23 cellular contexts compared by ENCODE assay signal in genomic region chr5:103389846-103390245, GRCh38.
DNase-seq lines count a peak whose midpoint lies in the region; FAIRE-seq and TF ChIP-seq lines count a peak whose summit lies in the region.
"Had no signal": no experiment of that assay in that cellular context is flagged by ENCODE, and none has a peak within 500 bp of the region (broad histone marks: within the 10 kb centered on the region; RNA-seq: fewer than 3 reads in every experiment).

No MANE protein-coding gene starts in this region.

- intact Hi-C loops in dorsolateral prefrontal cortex (cut with DNase I): loop anchor here in 1 of 2 donors (10.0 kb wide), 1 partner anchor 85 kb away; no protein-coding TSS in a partner anchor

- no peak overlapping the region for H3K56ac ChIP-seq in mesendoderm (ENCODE audit: low read length)

- no peaks in the 10 kb centered on the region for H3K79me1 ChIP-seq in mesendoderm (ENCODE audit: low read length)

- H3K36me3 ChIP-seq in mesendoderm (ENCODE audit: control insufficient read depth, insufficient read depth, low read length): no peaks in the 10 kb centered on the region
- H3K36me3 ChIP-seq: left lung, tibial nerve had no signal

- H3K27ac Mint-ChIP-seq in type B pancreatic cell: peak overlapping the region; percentile 38
- H3K27ac Mint-ChIP-seq: activated CD4-positive, alpha-beta T cell treated with anti-CD3 and anti-CD28 coated beads, Interleukin-2, amount 10 ng/mL, durations not matched to agents 24 days and 14 days; activated CD8-positive, alpha-beta memory T cell treated with anti-CD3 and anti-CD28 coated beads, Interleukin-2, amount 10 ng/mL, durations not matched to agents 7 days and 5 days; activated naive CD4-positive, alpha-beta T cell treated with anti-CD3 and anti-CD28 coated beads, Interleukin-2, amount 10 ng/mL, durations not matched to agents 7 days and 5 days; CD4-positive, alpha-beta T cell; natural killer cell treated with Interleukin-12 subunit alpha and Interleukin-12 subunit beta and Interleukin-15 and Interleukin-18, amount 100 ng/mL, for 72 hours; stimulated activated naive CD8-positive, alpha-beta T cell treated with anti-CD3 and anti-CD28 coated beads, Interleukin-15, amount 100 ng/mL, for 72 hours had no signal

- TF ChIP-seq CTCF in dorsolateral prefrontal cortex (IDR thresholded peaks at IDR 0.05 in 54 of 56, conservative IDR thresholded peaks at IDR 0.05 in 2 of 56; ENCODE audit: low read depth in 1 of 56, partially characterized antibody in 56 of 56): no peak
- no peak for TF ChIP-seq CTCF in type B pancreatic cell (conservative IDR thresholded peaks at IDR 0.05)

- H3K18ac ChIP-seq in mesendoderm (ENCODE audit: low read length): no peak overlapping the region

- no peak overlapping the region for H2BK15ac ChIP-seq in mesendoderm (replicated peaks; ENCODE audit: low read depth)

- H2AK5ac ChIP-seq in mesendoderm (ENCODE audit: low read length): no peak overlapping the region

- no peak overlapping the region for H3K4me3 Mint-ChIP-seq in type B pancreatic cell
- H3K4me3 Mint-ChIP-seq: activated CD4-positive, alpha-beta T cell treated with anti-CD3 and anti-CD28 coated beads, Interleukin-2, amount 10 ng/mL, durations not matched to agents 24 days and 14 days; activated CD8-positive, alpha-beta memory T cell treated with anti-CD3 and anti-CD28 coated beads, Interleukin-2, amount 10 ng/mL, durations not matched to agents 7 days and 5 days; activated naive CD4-positive, alpha-beta T cell treated with anti-CD3 and anti-CD28 coated beads, Interleukin-2, amount 10 ng/mL, durations not matched to agents 7 days and 5 days; CD4-positive, alpha-beta T cell; natural killer cell treated with Interleukin-12 subunit alpha and Interleukin-12 subunit beta and Interleukin-15 and Interleukin-18, amount 100 ng/mL, for 72 hours; stimulated activated naive CD8-positive, alpha-beta T cell treated with anti-CD3 and anti-CD28 coated beads, Interleukin-15, amount 100 ng/mL, for 72 hours had no signal

- no peak overlapping the region for H2BK5ac ChIP-seq in mesendoderm (ENCODE audit: low read length)

- no peak overlapping the region for H4K5ac ChIP-seq in mesendoderm (ENCODE audit: low read length)

- no peak overlapping the region for H3K4me2 ChIP-seq in mesendoderm (ENCODE audit: low read length)

- H3K79me2 ChIP-seq in mesendoderm (ENCODE audit: control insufficient read depth, insufficient read depth, low read length): no peaks in the 10 kb centered on the region

- H3K4ac ChIP-seq in mesendoderm (ENCODE audit: low read depth, low read length): no peak overlapping the region

- no peak overlapping the region for H2BK120ac ChIP-seq in mesendoderm (ENCODE audit: low read depth, low read length)

- TF ChIP-seq POLR2A in GM12891 (IDR thresholded peaks at IDR 0.05; ENCODE audit: low read depth, low read length): no peak

- no peaks in the 10 kb centered on the region for H3K36me3 Mint-ChIP-seq in type B pancreatic cell
- H3K36me3 Mint-ChIP-seq: activated CD8-positive, alpha-beta memory T cell treated with anti-CD3 and anti-CD28 coated beads, Interleukin-2, amount 10 ng/mL, durations not matched to agents 7 days and 5 days; activated naive CD4-positive, alpha-beta T cell treated with anti-CD3 and anti-CD28 coated beads, Interleukin-2, amount 10 ng/mL, durations not matched to agents 7 days and 5 days; natural killer cell treated with Interleukin-12 subunit alpha and Interleukin-12 subunit beta and Interleukin-15 and Interleukin-18, amount 100 ng/mL, for 72 hours had no signal

- no peak for FAIRE-seq in GM12891 (lab: Jason Lieb, UNC)

- H3K4me3 ChIP-seq in dorsolateral prefrontal cortex (peak overlapping the region in 5 of 59 donors; percentile 2 to 18 (median 9)), mesendoderm (ENCODE audit: low read length) (no peak overlapping the region)
- H3K4me3 ChIP-seq: left lung, tibial nerve had no signal

- H3K9me3 Mint-ChIP-seq in type B pancreatic cell: peaks cover 2% of the 10 kb centered on the region
- H3K9me3 Mint-ChIP-seq: activated naive CD4-positive, alpha-beta T cell treated with anti-CD3 and anti-CD28 coated beads, Interleukin-2, amount 10 ng/mL, durations not matched to agents 7 days and 5 days had no signal

- no peak overlapping the region for H3K23ac ChIP-seq in mesendoderm (ENCODE audit: low read length)

- H3K9ac ChIP-seq in mesendoderm (ENCODE audit: low read length): no peak overlapping the region

- DNase-seq in NCI-H1436 (lab: John Stamatoyannopoulos, UW) (peak; percentile 25), NCI-H1436 treated with DMSO at 0.1 percent for 48 hours (lab: John Stamatoyannopoulos, UW) (no peak), dorsolateral prefrontal cortex (no peak), midbrain (lab: John Stamatoyannopoulos, UW) (peak; percentile 46), type B pancreatic cell (ENCODE audit: extremely low spot score, unreplicated experiment) (no peak), mesendoderm (no peak), GM12891 (ENCODE audit: insufficient read length, low spot score) (no peak)
- DNase-seq in stimulated activated CD4-positive, alpha-beta T cell treated with anti-CD3 and anti-CD28 coated beads, Interleukin-2, amount 100 ng/mL, for 24 hours: no peak
- DNase-seq: activated CD4-positive, alpha-beta T cell treated with anti-CD3 and anti-CD28 coated beads, Interleukin-2, amount 10 ng/mL, durations not matched to agents 24 days and 14 days; activated CD8-positive, alpha-beta memory T cell treated with anti-CD3 and anti-CD28 coated beads, Interleukin-2, amount 10 ng/mL, durations not matched to agents 7 days and 5 days; activated naive CD4-positive, alpha-beta T cell treated with anti-CD3 and anti-CD28 coated beads, Interleukin-2, amount 10 ng/mL, durations not matched to agents 7 days and 5 days; amniotic stem cell; CD4-positive, alpha-beta T cell; left lung; NCI-H1417 treated with DMSO at 0.1 percent for 48 hours; NCI-H2171; OCI-M1; stimulated activated naive CD8-positive, alpha-beta T cell treated with anti-CD3 and anti-CD28 coated beads, Interleukin-15, amount 100 ng/mL, for 72 hours had no signal

- no peak overlapping the region for H4K8ac ChIP-seq in mesendoderm (ENCODE audit: low read depth, low read length)

- no peaks in the 10 kb centered on the region for H3K27me3 ChIP-seq in dorsolateral prefrontal cortex
- H3K27me3 ChIP-seq in mesendoderm (ENCODE audit: insufficient read depth, low read length, poor library complexity): no peaks in the 10 kb centered on the region
- H3K27me3 ChIP-seq: left lung, tibial nerve had no signal

- no CpG with 5 or more reads among the region's 3 CpGs for WGBS in mesendoderm (ENCODE audit: extremely low coverage, insufficient coverage, low lambda C conversion rate)

- peaks cover 31% of the 10 kb centered on the region for H3K4me1 Mint-ChIP-seq in type B pancreatic cell (ENCODE audit: unreplicated experiment)
- H3K4me1 Mint-ChIP-seq: activated CD4-positive, alpha-beta T cell treated with anti-CD3 and anti-CD28 coated beads, Interleukin-2, amount 10 ng/mL, durations not matched to agents 24 days and 14 days; activated CD8-positive, alpha-beta memory T cell treated with anti-CD3 and anti-CD28 coated beads, Interleukin-2, amount 10 ng/mL, durations not matched to agents 7 days and 5 days; activated naive CD4-positive, alpha-beta T cell treated with anti-CD3 and anti-CD28 coated beads, Interleukin-2, amount 10 ng/mL, durations not matched to agents 7 days and 5 days; stimulated activated naive CD8-positive, alpha-beta T cell treated with anti-CD3 and anti-CD28 coated beads, Interleukin-15, amount 100 ng/mL, for 72 hours had no signal

- H3K4me1 ChIP-seq in mesendoderm (ENCODE audit: control insufficient read depth, low read depth, low read length): peaks cover 3% of the 10 kb centered on the region

- H3K27ac ChIP-seq in dorsolateral prefrontal cortex (peak overlapping the region in 50 of 59 donors; percentile 0 to 81 (median 60)), mesendoderm (ENCODE audit: low read depth, low read length) (no peak overlapping the region)
- H3K27ac ChIP-seq: 22Rv1, left lung, tibial nerve, VCaP had no signal

- H3K27me3 Mint-ChIP-seq in type B pancreatic cell: no peaks in the 10 kb centered on the region
- H3K27me3 Mint-ChIP-seq: CD4-positive, alpha-beta T cell; progenitor cell of endocrine pancreas had no signal

TF ChIP-seq in GM12891, 5 proteins besides CTCF, POLR2A, EP300 and RAD21:
- TF ChIP-seq SPI1 (IDR thresholded peaks at IDR 0.05; ENCODE audit: low read depth, low read length) (no peak), TAF1 (IDR thresholded peaks at IDR 0.05; ENCODE audit: low read depth, low read length) (no peak), PAX5 (IDR thresholded peaks at IDR 0.05; ENCODE audit: insufficient read depth, low read length, severe bottlenecking) (no peak), POLR2AphosphoS5 (IDR thresholded peaks at IDR 0.05; ENCODE audit: low read depth, low read length) (no peak), POU2F2 (IDR thresholded peaks at IDR 0.05; ENCODE audit: low read depth, low read length) (no peak)

Comparison
In these comparisons a context has a peak if more than half of its experiments do, and no peak if none do; other contexts are left out.
1. DNase-seq: peak in NCI-H1436 (single experiment) and midbrain (single experiment); none in NCI-H1436 treated with DMSO at 0.1 percent for 48 hours (single experiment), dorsolateral prefrontal cortex (0 of 10), type B pancreatic cell (single experiment), stimulated activated CD4-positive, alpha-beta T cell treated with anti-CD3 and anti-CD28 coated beads, Interleukin-2, amount 100 ng/mL, for 24 hours (0 of 2), mesendoderm (single experiment) and GM12891 (single experiment).